17 cellular contexts compared by ENCODE assay signal in genomic region chr1:224274970-224275626, GRCh38.
"Had no signal": no experiment of that assay in that cellular context is flagged by ENCODE, and none has a peak within 500 bp of the region (broad histone marks: within the 10 kb centered on the region; RNA-seq: fewer than 3 reads in every experiment).

No MANE protein-coding gene starts in this region.

- ATAC-seq: left lung; stimulated activated memory B cell treated with anti-CD40 and anti-IgM and Interleukin-4, amounts not matched to agents 10 μg/mL and 1 μg/mL and 100 μg/mL, for 72 hours had no signal

- H3K27me3 ChIP-seq: adrenal gland, esophagus squamous epithelium, hepatocyte, left lung, right atrium auricular region, tibial nerve had no signal

- H3K9me3 Mint-ChIP-seq: activated CD4-positive, alpha-beta T cell treated with anti-CD3 and anti-CD28 coated beads, Interleukin-2, amount 10 ng/mL, durations not matched to agents 7 days and 5 days; activated naive CD4-positive, alpha-beta T cell treated with anti-CD3 and anti-CD28 coated beads, Interleukin-2, amount 50 U/mL, for 24 hours; nephron; stimulated activated memory B cell treated with anti-CD40 and anti-IgM and Interleukin-4, amounts not matched to agents 10 μg/mL and 1 μg/mL and 100 μg/mL, for 72 hours; T-helper 2 cell treated with Interferon-gamma antibody and Interleukin-4, amounts not matched to agents 5 μg/mL and 100 μg/mL, for 36 hours had no signal

- DNase-seq: activated CD4-positive, alpha-beta T cell treated with anti-CD3 and anti-CD28 coated beads, Interleukin-2, amount 10 ng/mL, durations not matched to agents 7 days and 5 days; activated effector memory CD4-positive, alpha-beta T cell treated with Interleukin-2 at 50 U/mL for 16 hours; adrenal gland; esophagus squamous epithelium; left lung; occipital lobe; stimulated activated CD4-positive, alpha-beta T cell treated with anti-CD3 and anti-CD28 coated beads, Interleukin-2, amount 100 ng/mL, for 48 hours had no signal

- H3K4me3 Mint-ChIP-seq: activated CD4-positive, alpha-beta T cell treated with anti-CD3 and anti-CD28 coated beads, Interleukin-2, amount 10 ng/mL, durations not matched to agents 7 days and 5 days; activated naive CD4-positive, alpha-beta T cell treated with anti-CD3 and anti-CD28 coated beads, Interleukin-2, amount 50 U/mL, for 24 hours; nephron; stimulated activated memory B cell treated with anti-CD40 and anti-IgM and Interleukin-4, amounts not matched to agents 10 μg/mL and 1 μg/mL and 100 μg/mL, for 72 hours; T-helper 2 cell treated with Interferon-gamma antibody and Interleukin-4, amounts not matched to agents 5 μg/mL and 100 μg/mL, for 36 hours had no signal

- H2AFZ ChIP-seq: hepatocyte had no signal

- H3K4me2 ChIP-seq: hepatocyte had no signal

- H3K79me2 ChIP-seq: hepatocyte had no signal

- H3K27ac ChIP-seq: adrenal gland, esophagus squamous epithelium, left lung, right atrium auricular region, tibial nerve had no signal

- H3K4me3 ChIP-seq: adrenal gland, esophagus squamous epithelium, hepatocyte, left lung, right atrium auricular region, tibial nerve had no signal

- FAIRE-seq: endometrium, keratinocyte had no signal

- H3K27me3 Mint-ChIP-seq: activated CD4-positive, alpha-beta T cell treated with anti-CD3 and anti-CD28 coated beads, Interleukin-2, amount 10 ng/mL, durations not matched to agents 7 days and 5 days; activated naive CD4-positive, alpha-beta T cell treated with anti-CD3 and anti-CD28 coated beads, Interleukin-2, amount 50 U/mL, for 24 hours; progenitor cell of endocrine pancreas; stimulated activated memory B cell treated with anti-CD40 and anti-IgM and Interleukin-4, amounts not matched to agents 10 μg/mL and 1 μg/mL and 100 μg/mL, for 72 hours had no signal

- H3K9me3 ChIP-seq: adrenal gland, esophagus squamous epithelium, left lung, right atrium auricular region, tibial nerve had no signal

- H3K4me1 Mint-ChIP-seq: nephron; stimulated activated memory B cell treated with anti-CD40 and anti-IgM and Interleukin-4, amounts not matched to agents 10 μg/mL and 1 μg/mL and 100 μg/mL, for 72 hours had no signal

- H3K4me1 ChIP-seq: adrenal gland, esophagus squamous epithelium, left lung, right atrium auricular region, tibial nerve had no signal

- H3K27ac Mint-ChIP-seq: activated CD4-positive, alpha-beta T cell treated with anti-CD3 and anti-CD28 coated beads, Interleukin-2, amount 10 ng/mL, durations not matched to agents 7 days and 5 days; activated naive CD4-positive, alpha-beta T cell treated with anti-CD3 and anti-CD28 coated beads, Interleukin-2, amount 50 U/mL, for 24 hours; nephron; progenitor cell of endocrine pancreas; stimulated activated memory B cell treated with anti-CD40 and anti-IgM and Interleukin-4, amounts not matched to agents 10 μg/mL and 1 μg/mL and 100 μg/mL, for 72 hours; T-helper 2 cell treated with Interferon-gamma antibody and Interleukin-4, amounts not matched to agents 5 μg/mL and 100 μg/mL, for 36 hours had no signal
